Comparison of ENCODE assay signal across 9 cellular contexts in genomic region chr12:6334940-6335450, GRCh38. TPM values are rescaled to one million over a fixed set of nuclear protein-coding genes. Genes with fewer than 3 reads are reported as not detected.
DNase-seq lines count a peak whose midpoint lies in the region; ATAC-seq and TF ChIP-seq lines count a peak whose summit lies in the region.
"Had no signal": no experiment of that assay in that cellular context is flagged by ENCODE, and none has a peak within 500 bp of the region (broad histone marks: within the 10 kb centered on the region; RNA-seq: fewer than 3 reads in every experiment).

No MANE protein-coding gene starts in this region.

- H3K27me3 ChIP-seq in lower lobe of right lung (ENCODE audit: low read depth) (no peaks in the 10 kb centered on the region), tibial artery (no peaks in the 10 kb centered on the region)

- no peak for ATAC-seq in lower lobe of right lung
- ATAC-seq in HG03097 (IDR thresholded peaks at IDR 0.05; ENCODE audit: low FRiP score, unreplicated experiment), result no peak
- ATAC-seq in omental fat pad (ENCODE audit: low FRiP score), result no peak
- no peak for ATAC-seq in GM18858 (IDR thresholded peaks at IDR 0.05; ENCODE audit: unreplicated experiment)

- peaks cover 43% of the 10 kb centered on the region for H3K36me3 Mint-ChIP-seq in activated CD4-positive, alpha-beta memory T cell treated with anti-CD3 and anti-CD28 coated beads for 36 hours
- peaks cover 53% of the 10 kb centered on the region for H3K36me3 Mint-ChIP-seq in activated CD4-positive, alpha-beta memory T cell treated with anti-CD3 and anti-CD28 coated beads, Interleukin-2, amount 10 ng/mL, durations not matched to agents 7 days and 5 days (ENCODE audit: low read depth)

- peaks cover 68% of the 10 kb centered on the region for H3K36me3 ChIP-seq in lower lobe of right lung
- H3K36me3 ChIP-seq in tibial artery, result peaks cover 45 to 55% (median 48%) of the 10 kb centered on the region in 3 donors

- DNase-seq in activated CD4-positive, alpha-beta memory T cell treated with anti-CD3 and anti-CD28 coated beads for 36 hours, result no peak
- no peak for DNase-seq in activated CD4-positive, alpha-beta memory T cell treated with anti-CD3 and anti-CD28 coated beads, Interleukin-2, amount 10 ng/mL, durations not matched to agents 7 days and 5 days
- no peak for DNase-seq in lower lobe of right lung
- no peak for DNase-seq in tibial artery
- no peak for DNase-seq in omental fat pad (ENCODE audit: low spot score)

- TF ChIP-seq CTCF in lower lobe of right lung (IDR thresholded peaks at IDR 0.05), result no peak
- no peak for TF ChIP-seq CTCF in tibial artery (IDR thresholded peaks at IDR 0.05)
- TF ChIP-seq CTCF in omental fat pad (IDR thresholded peaks at IDR 0.05), result no peak

- H3K9me3 ChIP-seq in lower lobe of right lung (no peaks in the 10 kb centered on the region), tibial artery (no peaks in the 10 kb centered on the region)

- H3K4me3 ChIP-seq in lower lobe of right lung (peak overlapping the region; percentile 94), tibial artery (peak overlapping the region; percentile 97 to 99)

- H3K27ac Mint-ChIP-seq in activated CD4-positive, alpha-beta memory T cell treated with anti-CD3 and anti-CD28 coated beads for 36 hours, result no peak overlapping the region
- H3K27ac Mint-ChIP-seq in activated CD4-positive, alpha-beta memory T cell treated with anti-CD3 and anti-CD28 coated beads, Interleukin-2, amount 10 ng/mL, durations not matched to agents 7 days and 5 days, result no peak overlapping the region

- peak overlapping the region; percentile 25 for H3K4me3 Mint-ChIP-seq in activated CD4-positive, alpha-beta memory T cell treated with anti-CD3 and anti-CD28 coated beads for 36 hours
- no peak overlapping the region for H3K4me3 Mint-ChIP-seq in activated CD4-positive, alpha-beta memory T cell treated with anti-CD3 and anti-CD28 coated beads, Interleukin-2, amount 10 ng/mL, durations not matched to agents 7 days and 5 days

- no peaks in the 10 kb centered on the region for H3K9me3 Mint-ChIP-seq in activated CD4-positive, alpha-beta memory T cell treated with anti-CD3 and anti-CD28 coated beads for 36 hours
- H3K9me3 Mint-ChIP-seq in activated CD4-positive, alpha-beta memory T cell treated with anti-CD3 and anti-CD28 coated beads, Interleukin-2, amount 10 ng/mL, durations not matched to agents 7 days and 5 days, result no peaks in the 10 kb centered on the region

- no peaks in the 10 kb centered on the region for H3K27me3 Mint-ChIP-seq in activated CD4-positive, alpha-beta memory T cell treated with anti-CD3 and anti-CD28 coated beads for 36 hours
- H3K27me3 Mint-ChIP-seq in activated CD4-positive, alpha-beta memory T cell treated with anti-CD3 and anti-CD28 coated beads, Interleukin-2, amount 10 ng/mL, durations not matched to agents 7 days and 5 days, result no peaks in the 10 kb centered on the region

- peaks cover 93% of the 10 kb centered on the region for H3K4me1 ChIP-seq in lower lobe of right lung
- peaks cover 0 to 84% (median 73%) of the 10 kb centered on the region in 4 donors for H3K4me1 ChIP-seq in tibial artery

- intact Hi-C loops in activated CD4-positive, alpha-beta memory T cell treated with anti-CD3 and anti-CD28 coated beads for 36 hours (cut with micrococcal nuclease), result loop anchor here (1.0 to 2.0 kb wide), 3 partner anchors 12 to 128 kb away; no protein-coding TSS in a partner anchor
- intact Hi-C loops in lower lobe of right lung (cut with DNase I), result loop anchor here (5.0 kb wide), 1 partner anchor 32 kb away; no protein-coding TSS in a partner anchor
- intact Hi-C loops in tibial artery (cut with DNase I; ENCODE audit: low total_unique reads), result loop anchor here (5.0 kb wide), 2 partner anchors 47 to 132 kb away; partner anchors contain the start of gene LTBR

- POLR2A ChIA-PET in activated CD4-positive, alpha-beta memory T cell treated with anti-CD3 and anti-CD28 coated beads for 36 hours (lab: Charles Lee), result interaction anchor here (0.8 to 3.3 kb wide), 5 partner anchors 9 to 135 kb away, joined by 3 to 20 read pairs (median 4); partner anchors contain the start of gene VAMP1
- POLR2A ChIA-PET in activated CD4-positive, alpha-beta memory T cell treated with anti-CD3 and anti-CD28 coated beads, Interleukin-2, amount 10 ng/mL, durations not matched to agents 7 days and 5 days (lab: Charles Lee), result interaction anchor here (0.6 to 5.1 kb wide), 20 partner anchors 9 to 205 kb away, joined by 3 to 47 read pairs (median 6); partner anchors contain the start of genes GAPDH, TAPBPL and VAMP1

- CTCF ChIA-PET in activated CD4-positive, alpha-beta memory T cell treated with anti-CD3 and anti-CD28 coated beads for 36 hours (lab: Charles Lee), result interaction anchor here (0.6 to 4.6 kb wide), 16 partner anchors 8 to 478 kb away, joined by 3 to 43 read pairs (median 6); partner anchors contain the start of gene SCNN1A
- CTCF ChIA-PET in activated CD4-positive, alpha-beta memory T cell treated with anti-CD3 and anti-CD28 coated beads, Interleukin-2, amount 10 ng/mL, durations not matched to agents 7 days and 5 days (lab: Charles Lee), result interaction anchor here (0.6 to 4.6 kb wide), 22 partner anchors 8 to 184 kb away, joined by 3 to 71 read pairs (median 6); partner anchors contain the start of genes TAPBPL and VAMP1

- H3K27ac ChIP-seq in cingulate gyrus (ENCODE audit: low read depth, low read length) (peak overlapping the region; percentile 95), lower lobe of right lung (peak overlapping the region; percentile 96), tibial artery (peak overlapping the region; percentile 99)

- H3K4me1 Mint-ChIP-seq in activated CD4-positive, alpha-beta memory T cell treated with anti-CD3 and anti-CD28 coated beads for 36 hours (ENCODE audit: low read depth), result peaks cover 20% of the 10 kb centered on the region
- H3K4me1 Mint-ChIP-seq in activated CD4-positive, alpha-beta memory T cell treated with anti-CD3 and anti-CD28 coated beads, Interleukin-2, amount 10 ng/mL, durations not matched to agents 7 days and 5 days, result peaks cover 2% of the 10 kb centered on the region

RNA-seq across cellular contexts. Expression of gene TNFRSF1A, which starts 6.9 kb away (rescaled TPM):
- total RNA-seq in activated CD4-positive, alpha-beta memory T cell treated with anti-CD3 and anti-CD28 coated beads for 36 hours, result 10 to 100 TPM; 47.5 to 49.6 TPM
- 10 to 100 TPM; 61.5 to 61.9 TPM for total RNA-seq in activated CD4-positive, alpha-beta memory T cell treated with anti-CD3 and anti-CD28 coated beads, Interleukin-2, amount 10 ng/mL, durations not matched to agents 7 days and 5 days
- total RNA-seq in lower lobe of right lung (165 TPM), omental fat pad (100 to 1,000 TPM; 279 to 689 (median 317) TPM)

RNA-seq across cellular contexts. Expression of gene PLEKHG6, which starts 24.5 kb away (rescaled TPM):
- not detected for total RNA-seq in activated CD4-positive, alpha-beta memory T cell treated with anti-CD3 and anti-CD28 coated beads for 36 hours
- total RNA-seq in activated CD4-positive, alpha-beta memory T cell treated with anti-CD3 and anti-CD28 coated beads, Interleukin-2, amount 10 ng/mL, durations not matched to agents 7 days and 5 days, result not detected
- total RNA-seq in lower lobe of right lung, result 2.9 TPM
- total RNA-seq in omental fat pad, result 10 to 100 TPM; 10.1 to 77.1 (median 13.8) TPM
- total RNA-seq: glomerular endothelial cell had no signal

RNA-seq across cellular contexts. Expression of gene SCNN1A, which starts 40.4 kb away (rescaled TPM):
- total RNA-seq in activated CD4-positive, alpha-beta memory T cell treated with anti-CD3 and anti-CD28 coated beads for 36 hours, result under 1 TPM; 0.17 to 0.26 TPM
- total RNA-seq in activated CD4-positive, alpha-beta memory T cell treated with anti-CD3 and anti-CD28 coated beads, Interleukin-2, amount 10 ng/mL, durations not matched to agents 7 days and 5 days, result 1 to 10 TPM in 1 of 2 experiments, under 1 TPM in 1; 0.78 to 1.3 TPM
- total RNA-seq in lower lobe of right lung (156 TPM), omental fat pad (10 to 100 TPM in 3 of 4 donors, 1 to 10 TPM in 1; 1.9 to 29.0 (median 15.7) TPM)
- total RNA-seq: glomerular endothelial cell had no signal

RNA-seq across cellular contexts. Expression of gene LTBR, which starts 49.0 kb away (rescaled TPM):
- 1 to 10 TPM; 1.5 to 1.9 TPM for total RNA-seq in activated CD4-positive, alpha-beta memory T cell treated with anti-CD3 and anti-CD28 coated beads for 36 hours
- total RNA-seq in activated CD4-positive, alpha-beta memory T cell treated with anti-CD3 and anti-CD28 coated beads, Interleukin-2, amount 10 ng/mL, durations not matched to agents 7 days and 5 days, result under 1 TPM; 0.38 to 0.40 TPM
- total RNA-seq in lower lobe of right lung (122 TPM), omental fat pad (100 to 1,000 TPM in 3 of 4 donors, 10 to 100 TPM in 1; 99.9 to 171 (median 142) TPM)
